ENCODE assay signal across 10 cellular contexts in genomic region chr2:17643031-17643615, GRCh38.
DNase-seq lines count a peak whose midpoint lies in the region; ATAC-seq and TF ChIP-seq lines count a peak whose summit lies in the region.
"Had no signal": no experiment of that assay in that cellular context is flagged by ENCODE, and none has a peak within 500 bp of the region (broad histone marks: within the 10 kb centered on the region; RNA-seq: fewer than 3 reads in every experiment).

No MANE protein-coding gene starts in this region.

- H3K27ac Mint-ChIP-seq in activated CD4-positive, alpha-beta T cell treated with anti-CD3 and anti-CD28 coated beads, Interleukin-2, amount 10 ng/mL, durations not matched to agents 7 days and 5 days = no peak overlapping the region
- H3K27ac Mint-ChIP-seq in stimulated activated naive CD8-positive, alpha-beta T cell treated with anti-CD3 and anti-CD28 coated beads, Interleukin-15, Interleukin-2, amounts not matched to agents 100 ng/mL and 50 ng/mL, for 24 hours = peak overlapping the region; percentile 34

- peaks cover 1% of the 10 kb centered on the region for H3K4me1 Mint-ChIP-seq in activated CD4-positive, alpha-beta T cell treated with anti-CD3 and anti-CD28 coated beads, Interleukin-2, amount 10 ng/mL, durations not matched to agents 7 days and 5 days
- peaks cover 10% of the 10 kb centered on the region for H3K4me1 Mint-ChIP-seq in stimulated activated naive CD8-positive, alpha-beta T cell treated with anti-CD3 and anti-CD28 coated beads, Interleukin-15, Interleukin-2, amounts not matched to agents 100 ng/mL and 50 ng/mL, for 24 hours (ENCODE audit: low read depth)

- ATAC-seq in HG02759 (IDR thresholded peaks at IDR 0.05; ENCODE audit: unreplicated experiment) (no peak), GM18511 (IDR thresholded peaks at IDR 0.05; ENCODE audit: unreplicated experiment) (no peak), HG03025 (IDR thresholded peaks at IDR 0.05; ENCODE audit: low FRiP score, unreplicated experiment) (no peak)

- H3K4me3 ChIP-seq in foreskin fibroblast (ENCODE audit: low read depth in 1 of 2, low read length in 2 of 2) = no peak overlapping the region
- H3K4me3 ChIP-seq: tibial nerve had no signal

- CTCF ChIA-PET in activated CD4-positive, alpha-beta T cell treated with anti-CD3 and anti-CD28 coated beads, Interleukin-2, amount 10 ng/mL, durations not matched to agents 7 days and 5 days (lab: Charles Lee) = interaction anchor here (1.4 kb wide), 1 partner anchor 12 kb away, joined by 3 read pairs; no protein-coding TSS in a partner anchor

- DNase-seq in activated CD4-positive, alpha-beta T cell treated with anti-CD3 and anti-CD28 coated beads for 48 hours = peak; percentile 44
- DNase-seq in activated CD4-positive, alpha-beta T cell treated with anti-CD3 and anti-CD28 coated beads, Interleukin-2, amount 10 ng/mL, durations not matched to agents 7 days and 5 days = no peak
- DNase-seq in RKO (ENCODE audit: low spot score) (peak; percentile 98), foreskin fibroblast (peak; percentile 95 to 97)
- DNase-seq: CD4-positive, CD25-positive, alpha-beta regulatory T cell had no signal

- no peaks in the 10 kb centered on the region for H3K36me3 Mint-ChIP-seq in activated CD4-positive, alpha-beta T cell treated with anti-CD3 and anti-CD28 coated beads, Interleukin-2, amount 10 ng/mL, durations not matched to agents 7 days and 5 days (ENCODE audit: low read depth)
- H3K36me3 Mint-ChIP-seq in stimulated activated naive CD8-positive, alpha-beta T cell treated with anti-CD3 and anti-CD28 coated beads, Interleukin-15, Interleukin-2, amounts not matched to agents 100 ng/mL and 50 ng/mL, for 24 hours (ENCODE audit: low read depth) = no peaks in the 10 kb centered on the region
- H3K36me3 Mint-ChIP-seq: CD4-positive, CD25-positive, alpha-beta regulatory T cell had no signal

- no peaks in the 10 kb centered on the region for H3K9me3 Mint-ChIP-seq in activated CD4-positive, alpha-beta T cell treated with anti-CD3 and anti-CD28 coated beads, Interleukin-2, amount 10 ng/mL, durations not matched to agents 7 days and 5 days
- no peaks in the 10 kb centered on the region for H3K9me3 Mint-ChIP-seq in stimulated activated naive CD8-positive, alpha-beta T cell treated with anti-CD3 and anti-CD28 coated beads, Interleukin-15, Interleukin-2, amounts not matched to agents 100 ng/mL and 50 ng/mL, for 24 hours
- H3K9me3 Mint-ChIP-seq: CD4-positive, CD25-positive, alpha-beta regulatory T cell had no signal

- no peak for TF ChIP-seq CTCF in foreskin fibroblast (IDR thresholded peaks at IDR 0.05; ENCODE audit: low read depth, low read length)

- H3K4me3 Mint-ChIP-seq in activated CD4-positive, alpha-beta T cell treated with anti-CD3 and anti-CD28 coated beads, Interleukin-2, amount 10 ng/mL, durations not matched to agents 7 days and 5 days = no peak overlapping the region
- no peak overlapping the region for H3K4me3 Mint-ChIP-seq in stimulated activated naive CD8-positive, alpha-beta T cell treated with anti-CD3 and anti-CD28 coated beads, Interleukin-15, Interleukin-2, amounts not matched to agents 100 ng/mL and 50 ng/mL, for 24 hours
- H3K4me3 Mint-ChIP-seq: CD4-positive, CD25-positive, alpha-beta regulatory T cell had no signal

- H3K27me3 Mint-ChIP-seq in activated CD4-positive, alpha-beta T cell treated with anti-CD3 and anti-CD28 coated beads, Interleukin-2, amount 10 ng/mL, durations not matched to agents 7 days and 5 days = no peaks in the 10 kb centered on the region
- no peaks in the 10 kb centered on the region for H3K27me3 Mint-ChIP-seq in stimulated activated naive CD8-positive, alpha-beta T cell treated with anti-CD3 and anti-CD28 coated beads, Interleukin-15, Interleukin-2, amounts not matched to agents 100 ng/mL and 50 ng/mL, for 24 hours

- POLR2A ChIA-PET in activated CD4-positive, alpha-beta T cell treated with anti-CD3 and anti-CD28 coated beads, Interleukin-2, amount 10 ng/mL, durations not matched to agents 7 days and 5 days (lab: Charles Lee) = no interaction called here
